In genomic region chr6:37287519-37288157, GRCh38 we compare ENCODE assay signal across 27 cellular contexts. TPM values are rescaled to one million over a fixed set of nuclear protein-coding genes. Genes with fewer than 3 reads are reported as not detected.
DNase-seq lines count a peak whose midpoint lies in the region; ATAC-seq and TF ChIP-seq lines count a peak whose summit lies in the region.
"Had no signal": no experiment of that assay in that cellular context is flagged by ENCODE, and none has a peak within 500 bp of the region (broad histone marks: within the 10 kb centered on the region; RNA-seq: fewer than 3 reads in every experiment).

No MANE protein-coding gene starts in this region.

- H3K4me3 Mint-ChIP-seq in activated T-helper 1 cell treated with anti-CD3 and anti-CD28 coated beads, Interleukin-12 subunit alpha, Interleukin-12 subunit beta, Interleukin-2, Interleukin-4 antibody, amounts not matched to agents 30 ng/mL and 10 ng/mL and 1 ng/mL, durations not matched to agents 14 hours and 24 hours and 36 hours: no peak overlapping the region
- H3K4me3 Mint-ChIP-seq: activated T-cell treated with anti-CD3 and anti-CD28 coated beads, Interleukin-2, amount 50 U/mL, for 24 hours; CD4-positive, alpha-beta memory T cell had no signal

- no peaks in the 10 kb centered on the region for H3K79me2 ChIP-seq in OCI-LY7 (ENCODE audit: insufficient read depth, low read depth, low read length)

- POLR2A ChIA-PET in OCI-LY7 (lab: Charles Lee): no interaction called here

- peaks cover 59% of the 10 kb centered on the region for H3K4me1 Mint-ChIP-seq in activated T-helper 1 cell treated with anti-CD3 and anti-CD28 coated beads, Interleukin-12 subunit alpha, Interleukin-12 subunit beta, Interleukin-2, Interleukin-4 antibody, amounts not matched to agents 30 ng/mL and 10 ng/mL and 1 ng/mL, durations not matched to agents 14 hours and 24 hours and 36 hours (ENCODE audit: low read depth)

- H3K4me2 ChIP-seq in OCI-LY7 (ENCODE audit: low read length): no peak overlapping the region

- H3K9me2 ChIP-seq in OCI-LY7 (ENCODE audit: insufficient read depth, low read length): no peaks in the 10 kb centered on the region

- no peak overlapping the region for H3K27ac ChIP-seq in OCI-LY7 (ENCODE audit: low read depth, low read length, poor library complexity, severe bottlenecking)
- H3K27ac ChIP-seq: ascending aorta, heart left ventricle, skin epidermis, thoracic aorta had no signal

- intact Hi-C loops in activated T-helper 1 cell treated with anti-CD3 and anti-CD28 coated beads, Interleukin-12 subunit alpha, Interleukin-12 subunit beta, Interleukin-2, Interleukin-4 antibody, amounts not matched to agents 30 ng/mL and 10 ng/mL and 1 ng/mL, durations not matched to agents 14 hours and 24 hours and 36 hours (cut with micrococcal nuclease): no loop called here
- intact Hi-C loops in OCI-LY7 (cut with micrococcal nuclease; ENCODE audit: unreplicated experiment): no loop called here
- intact Hi-C loops in left cardiac atrium (cut with DNase I): no loop called here

- H2AFZ ChIP-seq in OCI-LY7 (ENCODE audit: low read length): no peak overlapping the region

- H3K36me3 ChIP-seq in OCI-LY7 (ENCODE audit: insufficient read depth, low read length): peaks cover 50% of the 10 kb centered on the region

- H4K20me1 ChIP-seq in OCI-LY7 (ENCODE audit: insufficient read depth, low read length): no peaks in the 10 kb centered on the region

- no peaks in the 10 kb centered on the region for H3K9me3 Mint-ChIP-seq in activated T-helper 1 cell treated with anti-CD3 and anti-CD28 coated beads, Interleukin-12 subunit alpha, Interleukin-12 subunit beta, Interleukin-2, Interleukin-4 antibody, amounts not matched to agents 30 ng/mL and 10 ng/mL and 1 ng/mL, durations not matched to agents 14 hours and 24 hours and 36 hours
- H3K9me3 Mint-ChIP-seq: activated T-cell treated with anti-CD3 and anti-CD28 coated beads, Interleukin-2, amount 50 U/mL, for 24 hours; CD4-positive, alpha-beta memory T cell had no signal

- ATAC-seq in GM19043 (IDR thresholded peaks at IDR 0.05; ENCODE audit: low read depth, unreplicated experiment): peak; percentile 59
- peak; percentile 40 for ATAC-seq in HG02642 (IDR thresholded peaks at IDR 0.05; ENCODE audit: poor library complexity, unreplicated experiment)
- no peak for ATAC-seq in left cardiac atrium
- ATAC-seq: activated CD4-positive, CD25-positive, alpha-beta regulatory T cell treated with anti-CD3 and anti-CD28 coated beads, Interleukin-2, amount 50 U/mL, for 24 hours; heart left ventricle; left colon had no signal

- no peak overlapping the region for H3K4me3 ChIP-seq in OCI-LY7 (ENCODE audit: low read depth, low read length, poor library complexity, severe bottlenecking)
- H3K4me3 ChIP-seq: ascending aorta, heart left ventricle, skin epidermis, thoracic aorta had no signal

- H3K9me3 ChIP-seq in OCI-LY7 (ENCODE audit: low read length): no peaks in the 10 kb centered on the region
- H3K9me3 ChIP-seq: ascending aorta, heart left ventricle, thoracic aorta had no signal

- H3K27ac Mint-ChIP-seq in activated T-helper 1 cell treated with anti-CD3 and anti-CD28 coated beads, Interleukin-12 subunit alpha, Interleukin-12 subunit beta, Interleukin-2, Interleukin-4 antibody, amounts not matched to agents 30 ng/mL and 10 ng/mL and 1 ng/mL, durations not matched to agents 14 hours and 24 hours and 36 hours: peak overlapping the region; percentile 44
- H3K27ac Mint-ChIP-seq: activated T-cell treated with anti-CD3 and anti-CD28 coated beads, Interleukin-2, amount 50 U/mL, for 24 hours had no signal

- in situ Hi-C loops in GM13976 (cut with MboI; ENCODE audit: low sequenced_read_pairs, unreplicated experiment): no loop called here

- CTCF ChIA-PET in OCI-LY7 (lab: Charles Lee; ENCODE audit: unreplicated experiment): no interaction called here

- TF ChIP-seq CTCF in GM13976 (IDR thresholded peaks at IDR 0.05; ENCODE audit: borderline replicate concordance, control extremely low read depth, extremely low read depth, insufficient read depth, missing control alignments) (no peak), OCI-LY7 (conservative IDR thresholded peaks at IDR 0.05; ENCODE audit: low read length) (no peak)

- no peaks in the 10 kb centered on the region for H3K4me1 ChIP-seq in OCI-LY7 (ENCODE audit: insufficient read depth, low read length, poor library complexity, severe bottlenecking)

- BruUV-seq in OCI-LY7 (replicated peaks; lab: Mats Ljungman, UMichigan): no TSS peak

- H3K27me3 Mint-ChIP-seq in activated T-helper 1 cell treated with anti-CD3 and anti-CD28 coated beads, Interleukin-12 subunit alpha, Interleukin-12 subunit beta, Interleukin-2, Interleukin-4 antibody, amounts not matched to agents 30 ng/mL and 10 ng/mL and 1 ng/mL, durations not matched to agents 14 hours and 24 hours and 36 hours (ENCODE audit: insufficient read depth): no peaks in the 10 kb centered on the region
- H3K27me3 Mint-ChIP-seq: activated T-cell treated with anti-CD3 and anti-CD28 coated beads, Interleukin-2, amount 50 U/mL, for 24 hours; CD4-positive, alpha-beta memory T cell had no signal

- DNase-seq in GM13976 (ENCODE audit: low spot score) (peak; percentile 46), SKM-1 treated with dmso at 0.1 percent for 144 hours (lab: John Stamatoyannopoulos, UW; ENCODE audit: unreplicated experiment) (no peak), OCI-LY7 (ENCODE audit: low spot score) (no peak), left cardiac atrium (no peak)
- DNase-seq in activated T-helper 1 cell treated with anti-CD3 and anti-CD28 coated beads, Interleukin-12 subunit alpha, Interleukin-12 subunit beta, Interleukin-2, Interleukin-4 antibody, amounts not matched to agents 30 ng/mL and 10 ng/mL and 1 ng/mL, durations not matched to agents 14 hours and 24 hours and 36 hours (ENCODE audit: low spot score): no peak
- DNase-seq: activated CD8-positive, alpha-beta memory T cell treated with anti-CD3 and anti-CD28 coated beads for 24 hours; activated naive CD4-positive, alpha-beta T cell treated with anti-CD3 and anti-CD28 coated beads, Interleukin-2, amount 50 U/mL, for 16 hours; activated T-cell treated with anti-CD3 and anti-CD28 coated beads, Interleukin-2, amount 50 U/mL, for 24 hours; caudate nucleus; CD4-positive, alpha-beta memory T cell; DMS53; GF-D8; heart left ventricle; left colon; mesendoderm; NCI-H1092 treated with DMSO at 0.1 percent for 48 hours; NCI-H2029; NCI-H345; NCI-H774; nucleus accumbens; stimulated activated naive CD4-positive, alpha-beta T cell had no signal

- peaks cover 60% of the 10 kb centered on the region for H3K36me3 Mint-ChIP-seq in activated T-helper 1 cell treated with anti-CD3 and anti-CD28 coated beads, Interleukin-12 subunit alpha, Interleukin-12 subunit beta, Interleukin-2, Interleukin-4 antibody, amounts not matched to agents 30 ng/mL and 10 ng/mL and 1 ng/mL, durations not matched to agents 14 hours and 24 hours and 36 hours (ENCODE audit: low read depth)

RNA-seq across cellular contexts. Expression of gene TMEM217, which starts 29.7 kb away (rescaled TPM):
- 7.7 and 9.9 TPM in 2 replicates for total RNA-seq in activated T-helper 1 cell treated with anti-CD3 and anti-CD28 coated beads, Interleukin-12 subunit alpha, Interleukin-12 subunit beta, Interleukin-2, Interleukin-4 antibody, amounts not matched to agents 30 ng/mL and 10 ng/mL and 1 ng/mL, durations not matched to agents 14 hours and 24 hours and 36 hours
- not detected in 2 replicates for total RNA-seq in OCI-LY7 (2014; rRNA removed; shearing (Covaris generic))
- total RNA-seq in OCI-LY7 (2022): 0.34 TPM in 1 of 2 replicates, not detected in the other
- total RNA-seq in left cardiac atrium: 1 to 10 TPM in 1 of 2 donors, under 1 TPM in 1; 0.62 to 1.9 TPM
- total RNA-seq: ascending aorta had no signal

RNA-seq across cellular contexts. Expression of gene TBC1D22B, which starts 30.1 kb away (rescaled TPM):
- 20.8 and 21.2 TPM in 2 replicates for total RNA-seq in activated T-helper 1 cell treated with anti-CD3 and anti-CD28 coated beads, Interleukin-12 subunit alpha, Interleukin-12 subunit beta, Interleukin-2, Interleukin-4 antibody, amounts not matched to agents 30 ng/mL and 10 ng/mL and 1 ng/mL, durations not matched to agents 14 hours and 24 hours and 36 hours
- 8.0 and 8.7 TPM in 2 replicates for total RNA-seq in OCI-LY7 (2014; rRNA removed; shearing (Covaris generic))
- total RNA-seq in OCI-LY7 (2022) (12.3 and 13.4 TPM in 2 replicates), left cardiac atrium (1 to 10 TPM; 6.5 to 8.7 TPM)

Comparison
In these comparisons a context has a peak if more than half of its experiments do, and no peak if none do; other contexts are left out.
1. ATAC-seq: peak in GM19043 (single experiment) and HG02642 (single experiment); none in left cardiac atrium (0 of 2).